27 cellular contexts compared by ENCODE assay signal in the genomic region with DNA sequence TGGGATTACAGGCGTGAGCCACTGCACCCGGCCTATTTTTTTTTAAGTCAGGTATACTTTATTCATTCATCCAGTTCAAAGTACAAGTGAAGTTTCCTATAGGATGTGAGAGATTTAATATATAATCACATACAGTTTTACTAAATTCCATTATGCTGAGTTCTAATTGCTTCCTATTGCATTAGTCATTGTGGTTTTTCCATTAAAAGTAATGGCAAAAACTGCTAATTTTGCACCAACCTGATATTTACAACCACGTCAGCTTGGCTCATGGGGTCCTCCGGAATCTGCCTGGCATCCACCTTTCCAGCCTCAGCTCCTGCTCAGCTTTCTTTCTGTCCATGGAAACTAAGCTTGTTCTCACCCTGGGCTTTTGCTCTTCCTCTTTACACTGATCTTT.
A peak's percentile ranks its signal among the peaks of the same experiment; 100 is the strongest.
DNase-seq lines count a peak whose midpoint lies in the region; ATAC-seq, FAIRE-seq and TF ChIP-seq lines count a peak whose summit lies in the region.
"Had no signal": no experiment of that assay in that cellular context is flagged by ENCODE, and none has a peak within 500 bp of the region (broad histone marks: within the 10 kb centered on the region; RNA-seq: fewer than 3 reads in every experiment).

No MANE protein-coding gene starts in this region.

- H3K4me3 ChIP-seq in keratinocyte (ENCODE audit: control insufficient read depth in 2 of 3, extremely low read depth in 1 of 3, insufficient read depth in 2 of 3, low read depth in 1 of 3, low read length in 3 of 3) (peak overlapping the region in 1 of 3 experiments; percentile 25), dorsolateral prefrontal cortex (no peak overlapping the region)
- H3K4me3 ChIP-seq: left ventricle myocardium inferior, SJCRH30, upper lobe of right lung had no signal

- H4K20me1 ChIP-seq in keratinocyte (ENCODE audit: control insufficient read depth, extremely low read depth, insufficient read depth, low read length), result no peaks in the 10 kb centered on the region

- H3K9me1 ChIP-seq in keratinocyte (ENCODE audit: control insufficient read depth, extremely low read depth, insufficient read depth, low read length), result no peaks in the 10 kb centered on the region

- peaks cover 15% of the 10 kb centered on the region for H3K4me1 ChIP-seq in keratinocyte (ENCODE audit: control insufficient read depth, extremely low read depth, insufficient read depth, low read length)
- H3K4me1 ChIP-seq: left ventricle myocardium inferior, upper lobe of right lung had no signal

- H3K36me3 ChIP-seq in keratinocyte (ENCODE audit: control insufficient read depth in 2 of 2, extremely low read depth in 1 of 2, insufficient read depth in 2 of 2, low read length in 2 of 2), result no peaks in the 10 kb centered on the region
- H3K36me3 ChIP-seq: left ventricle myocardium inferior, SJCRH30, upper lobe of right lung had no signal

- H3K9me3 ChIP-seq in keratinocyte (ENCODE audit: control insufficient read depth, low read depth, low read length), result no peaks in the 10 kb centered on the region
- H3K9me3 ChIP-seq: left ventricle myocardium inferior, SJCRH30, upper lobe of right lung had no signal

- intact Hi-C loops in dorsolateral prefrontal cortex (cut with DNase I), result no loop called here

- peak overlapping the region; percentile 42 for H3K4me2 ChIP-seq in keratinocyte (ENCODE audit: control insufficient read depth, extremely low read depth, insufficient read depth, low read depth, low read length)

- H3K27ac ChIP-seq in keratinocyte (ENCODE audit: control insufficient read depth, insufficient read depth, low read length) (peak overlapping the region; percentile 38), dorsolateral prefrontal cortex (no peak overlapping the region)
- H3K27ac ChIP-seq: C4-2B, left ventricle myocardium inferior, SJCRH30, upper lobe of right lung had no signal

- H3K79me2 ChIP-seq in keratinocyte (ENCODE audit: control insufficient read depth, insufficient read depth, low read length), result no peaks in the 10 kb centered on the region

- DNase-seq in AG08396 (ENCODE audit: low spot score), result peak; percentile 28
- peak; percentile 54 for DNase-seq in HT1080 (ENCODE audit: low read depth)
- DNase-seq in astrocyte of the hippocampus (ENCODE audit: low read depth, low spot score), result peak; percentile 40
- no peak for DNase-seq in keratinocyte (ENCODE audit: low read depth, low spot score)
- no peak for DNase-seq in hypothalamus (lab: John Stamatoyannopoulos, UW)
- DNase-seq in dorsolateral prefrontal cortex, result no peak
- no peak for DNase-seq in hepatic stellate cell (ENCODE audit: low spot score)
- DNase-seq: activated CD4-positive, alpha-beta T cell treated with anti-CD3 and anti-CD28 coated beads, Interleukin-2, amount 10 ng/mL, durations not matched to agents 24 days and 14 days; activated naive CD4-positive, alpha-beta T cell treated with Interleukin-2 at 50 U/mL for 16 hours; activated T-cell treated with anti-CD3 and anti-CD28 coated beads, Interleukin-2, amount 50 U/mL, for 48 hours; amniotic stem cell; central memory CD4-positive, alpha-beta T cell; dermis blood vessel endothelial cell; Karpas-422; left ventricle myocardium inferior; naive thymus-derived CD8-positive, alpha-beta T cell; NCI-H1694 treated with DMSO at 0.1 percent for 48 hours; NCI-H2171 treated with DMSO at 0.1 percent for 48 hours; NCI-H524; SJCRH30; stimulated activated CD4-positive, alpha-beta T cell treated with anti-CD3 and anti-CD28 coated beads, Interleukin-2, amount 100 ng/mL, for 48 hours; substantia nigra; upper lobe of right lung had no signal

- ATAC-seq in GM21576 (IDR thresholded peaks at IDR 0.05; ENCODE audit: unreplicated experiment), result no peak
- ATAC-seq: naive thymus-derived CD8-positive, alpha-beta T cell; stimulated activated effector memory CD8-positive, alpha-beta T cell treated with anti-CD3 and anti-CD28 coated beads, Interleukin-12 subunit alpha, Interleukin-12 subunit beta, amount 100 ng/mL, for 72 hours; upper lobe of right lung had no signal

- FAIRE-seq in keratinocyte (lab: Jason Lieb, UNC), result peak; percentile 59
- FAIRE-seq: endothelial cell of umbilical vein had no signal

- dilution Hi-C loops in keratinocyte (cut with MboI; ENCODE audit: extremely low pct_ligation_motif_present, low sequenced_read_pairs), result no loop called here

- TF ChIP-seq CTCF in keratinocyte (optimal IDR thresholded peaks at IDR 0.05 in 1 of 3, IDR thresholded peaks at IDR 0.05 in 1 of 3, conservative IDR thresholded peaks at IDR 0.05 in 1 of 3; ENCODE audit: extremely low read depth in 1 of 3, insufficient read depth in 2 of 3, low read length in 3 of 3) (no peak), dorsolateral prefrontal cortex (IDR thresholded peaks at IDR 0.05 in 54 of 56, conservative IDR thresholded peaks at IDR 0.05 in 2 of 56; ENCODE audit: low read depth in 1 of 56, partially characterized antibody in 56 of 56) (no peak)

- H2AFZ ChIP-seq in keratinocyte (ENCODE audit: control insufficient read depth, low read length), result no peak overlapping the region

- H3K27me3 ChIP-seq in keratinocyte (ENCODE audit: control insufficient read depth, extremely low read depth, insufficient read depth, low read length), result no peaks in the 10 kb centered on the region
- no peaks in the 10 kb centered on the region for H3K27me3 ChIP-seq in dorsolateral prefrontal cortex
- H3K27me3 ChIP-seq: SJCRH30, upper lobe of right lung had no signal

- H3K9ac ChIP-seq in keratinocyte (ENCODE audit: control insufficient read depth, extremely low read depth, insufficient read depth, low read length), result no peak overlapping the region

Comparison
In these comparisons a context has a peak if more than half of its experiments do, and no peak if none do; other contexts are left out.
1. DNase-seq: peak in AG08396 (single experiment), HT1080 (single experiment) and astrocyte of the hippocampus (single experiment); none in keratinocyte (single experiment), hypothalamus (0 of 51), dorsolateral prefrontal cortex (0 of 10) and hepatic stellate cell (single experiment).